Comparison of ENCODE assay signal across 25 cellular contexts in the genomic region with DNA sequence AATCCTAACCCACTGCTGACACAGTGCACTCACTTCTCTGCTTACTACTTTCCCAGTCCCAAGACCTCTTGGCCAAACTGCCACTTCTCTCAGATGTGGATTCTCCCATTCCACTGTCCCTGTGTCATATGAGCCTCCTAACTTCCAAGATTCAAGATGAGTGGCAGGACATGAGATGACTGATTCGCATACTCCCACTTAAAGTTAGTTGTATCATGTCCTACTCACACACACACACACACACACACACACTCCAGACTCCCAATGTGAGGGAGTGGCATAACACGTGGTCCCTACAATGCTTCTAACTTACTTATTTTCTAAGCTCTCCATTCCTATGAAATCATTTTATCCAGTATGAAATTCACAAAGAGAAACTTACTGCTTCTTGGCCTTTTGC.
"Had no signal": no experiment of that assay in that cellular context is flagged by ENCODE, and none has a peak within 500 bp of the region (broad histone marks: within the 10 kb centered on the region; RNA-seq: fewer than 3 reads in every experiment).

No MANE protein-coding gene starts in this region.

- H3K36me3 Mint-ChIP-seq: activated naive CD8-positive, alpha-beta T cell treated with anti-CD3 and anti-CD28 coated beads for 36 hours; brain; naive B cell; neural progenitor cell had no signal

- H3K27ac Mint-ChIP-seq: activated CD4-positive, alpha-beta T cell treated with anti-CD3 and anti-CD28 coated beads, Interleukin-2, amount 10 ng/mL, durations not matched to agents 24 days and 14 days; activated CD8-positive, alpha-beta T cell treated with anti-CD3 and anti-CD28 coated beads, Interleukin-2, amount 10 ng/mL, durations not matched to agents 7 days and 5 days; activated naive CD8-positive, alpha-beta T cell treated with anti-CD3 and anti-CD28 coated beads for 36 hours; activated T-cell treated with anti-CD3 and anti-CD28 coated beads, Interleukin-2, amount 50 U/mL, for 72 hours; brain; naive B cell; neural progenitor cell had no signal

- H3K79me2 ChIP-seq: parathyroid adenoma had no signal

- ATAC-seq: activated CD8-positive, alpha-beta T cell treated with anti-CD3 and anti-CD28 coated beads, Interleukin-2, amount 10 ng/mL, durations not matched to agents 7 days and 5 days; activated T-cell treated with anti-CD3 and anti-CD28 coated beads, Interleukin-2, amount 50 U/mL, for 72 hours; heart left ventricle had no signal

- H3K27me3 ChIP-seq: esophagus squamous epithelium, heart left ventricle, neural progenitor cell, transverse colon, vagina had no signal

- H3K9me3 Mint-ChIP-seq: activated CD4-positive, alpha-beta T cell treated with anti-CD3 and anti-CD28 coated beads, Interleukin-2, amount 10 ng/mL, durations not matched to agents 24 days and 14 days; activated naive CD8-positive, alpha-beta T cell treated with anti-CD3 and anti-CD28 coated beads for 36 hours; activated T-cell treated with anti-CD3 and anti-CD28 coated beads, Interleukin-2, amount 50 U/mL, for 72 hours had no signal

- H3K4me2 ChIP-seq: neural progenitor cell had no signal

- H2AFZ ChIP-seq: neural progenitor cell, parathyroid adenoma had no signal

- H3K9me3 ChIP-seq: esophagus squamous epithelium, transverse colon, vagina had no signal

- DNase-seq: activated CD4-positive, alpha-beta T cell treated with anti-CD3 and anti-CD28 coated beads, Interleukin-2, amount 10 ng/mL, durations not matched to agents 24 days and 14 days; activated CD4-positive, CD25-positive, alpha-beta regulatory T cell; activated CD8-positive, alpha-beta memory T cell treated with anti-CD3 and anti-CD28 coated beads, Interleukin-2, amount 50 U/mL, for 4 hours; activated CD8-positive, alpha-beta T cell treated with anti-CD3 and anti-CD28 coated beads, Interleukin-2, amount 10 ng/mL, durations not matched to agents 7 days and 5 days; activated gamma-delta T cell; activated naive CD8-positive, alpha-beta T cell treated with anti-CD3 and anti-CD28 coated beads for 36 hours; activated T-cell treated with anti-CD3 and anti-CD28 coated beads, Interleukin-2, amount 50 U/mL, for 72 hours; cortex of kidney; effector CD4-positive, alpha-beta T cell; esophagus squamous epithelium; heart left ventricle; naive B cell; stimulated activated CD4-positive, alpha-beta T cell treated with anti-CD3 and anti-CD28 coated beads, Interleukin-4, amount 100 ng/mL, for 24 hours; stimulated activated naive CD4-positive, alpha-beta T cell; substantia nigra; T-helper 2 cell; transverse colon had no signal

- H3K27ac ChIP-seq: esophagus squamous epithelium, heart left ventricle, neural progenitor cell, parathyroid adenoma, transverse colon, vagina had no signal

- H3K4me3 ChIP-seq: esophagus squamous epithelium, heart left ventricle, neural progenitor cell, skin epidermis, transverse colon, vagina had no signal

- H3K9ac ChIP-seq: neural progenitor cell, parathyroid adenoma had no signal

- FAIRE-seq: endothelial cell of umbilical vein, frontal cortex, islet of Langerhans had no signal

- H3K36me3 ChIP-seq: esophagus squamous epithelium, heart left ventricle, neural progenitor cell, transverse colon, vagina had no signal

- H3K4me1 ChIP-seq: neural progenitor cell, parathyroid adenoma, transverse colon, vagina had no signal
